Comparison of ENCODE assay signal across 8 cellular contexts in the genomic region with DNA sequence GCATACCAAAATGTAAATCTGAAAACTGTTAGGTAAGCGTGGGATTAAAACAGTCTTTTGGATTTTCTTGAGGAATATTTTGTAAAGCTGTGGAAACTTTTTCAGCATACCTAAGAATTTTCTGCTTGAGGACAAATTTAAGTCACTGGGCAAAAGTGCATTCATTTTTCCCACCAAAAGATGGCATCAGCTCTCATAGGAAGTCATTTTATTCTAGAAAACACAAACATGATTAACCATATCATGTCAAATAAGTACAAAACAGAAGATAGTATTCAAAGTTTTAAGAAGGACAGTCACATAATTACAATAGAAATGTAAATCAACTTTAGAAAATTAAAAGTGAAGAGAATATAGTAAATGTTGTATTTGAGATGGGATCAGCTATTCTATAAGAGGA.
DNase-seq lines count a peak whose midpoint lies in the region; ATAC-seq, FAIRE-seq and TF ChIP-seq lines count a peak whose summit lies in the region.

No MANE protein-coding gene starts in this region.

- peaks cover 21% of the 10 kb centered on the region for H3K36me3 Mint-ChIP-seq in nephron (ENCODE audit: low read depth)

- H3K27me3 Mint-ChIP-seq in nephron (ENCODE audit: low read depth): no peaks in the 10 kb centered on the region

- no peaks in the 10 kb centered on the region for H3K79me2 ChIP-seq in Loucy (ENCODE audit: insufficient read depth, low read length)

- FAIRE-seq in bronchial epithelial cell (lab: Jason Lieb, UNC): no peak

- intact Hi-C loops in left colon (cut with DNase I, micrococcal nuclease): no loop called here

- no peak overlapping the region for H3K27ac ChIP-seq in WERI-Rb-1

- H3K27me3 ChIP-seq in Loucy (ENCODE audit: insufficient read depth, low read length, poor library complexity, severe bottlenecking) (no peaks in the 10 kb centered on the region), bronchial epithelial cell (ENCODE audit: control insufficient read depth, insufficient read depth, low read length) (no peaks in the 10 kb centered on the region), WERI-Rb-1 (ENCODE audit: insufficient read depth, low read depth, severe bottlenecking) (no peaks in the 10 kb centered on the region)

- H3K4me1 Mint-ChIP-seq in nephron: no peaks in the 10 kb centered on the region

- H3K9ac ChIP-seq in Loucy (ENCODE audit: low read depth, low read length, poor library complexity, severe bottlenecking): no peak overlapping the region

- ATAC-seq in left colon: no peak

- H3K4me2 ChIP-seq in Loucy (ENCODE audit: low read depth, low read length, poor library complexity, severe bottlenecking): no peak overlapping the region

- no peak overlapping the region for H3K4me3 Mint-ChIP-seq in nephron

- no peaks in the 10 kb centered on the region for H4K20me1 ChIP-seq in Loucy (ENCODE audit: insufficient read depth, low read length, poor library complexity, severe bottlenecking)

- no peak overlapping the region for H2AFZ ChIP-seq in Loucy (ENCODE audit: low read length)

- H3K9me3 Mint-ChIP-seq in nephron: no peaks in the 10 kb centered on the region

- TF ChIP-seq CTCF in Loucy (conservative IDR thresholded peaks at IDR 0.05; ENCODE audit: low read length) (peak; percentile 75), bronchial epithelial cell (IDR thresholded peaks at IDR 0.05; ENCODE audit: insufficient read depth, low read length, severe bottlenecking) (peak; percentile 21), nephron (IDR thresholded peaks at IDR 0.05; ENCODE audit: unreplicated experiment in 3 of 3) (peak; percentile 37 to 50 (median 45)), WERI-Rb-1 (IDR thresholded peaks at IDR 0.05; ENCODE audit: low read depth, low read length) (no peak)

- H3K27ac Mint-ChIP-seq in nephron: no peak overlapping the region

- H3K9me2 ChIP-seq in Loucy (replicated peaks; ENCODE audit: low read depth, low read length): no peaks in the 10 kb centered on the region

- DNase-seq in EH (ENCODE audit: low read depth) (peak; percentile 32), bronchial epithelial cell (ENCODE audit: low read depth) (peak; percentile 62), NCI-H1092 (lab: John Stamatoyannopoulos, UW) (no peak), WERI-Rb-1 (no peak), left colon (no peak), COLO668 (lab: John Stamatoyannopoulos, UW; ENCODE audit: unreplicated experiment) (no peak)

- H3K4me1 ChIP-seq in Loucy (ENCODE audit: insufficient read depth, low read length, poor library complexity, severe bottlenecking): no peaks in the 10 kb centered on the region

- H3K4me3 ChIP-seq in Loucy (ENCODE audit: low read length, poor library complexity, severe bottlenecking) (no peak overlapping the region), bronchial epithelial cell (ENCODE audit: low read depth, low read length) (no peak overlapping the region), WERI-Rb-1 (ENCODE audit: low read depth, low read length) (no peak overlapping the region)

- H3F3A ChIP-seq in Loucy (ENCODE audit: low read depth): no peaks in the 10 kb centered on the region; the same call in 1 of the 2 replicates

- peaks cover 10% of the 10 kb centered on the region; the same call in 1 of the 2 replicates for H3K36me3 ChIP-seq in Loucy (ENCODE audit: insufficient read depth, low read length)
- H3K36me3 ChIP-seq in bronchial epithelial cell (ENCODE audit: control insufficient read depth, insufficient read depth, low read length): peaks cover 2% of the 10 kb centered on the region
- H3K36me3 ChIP-seq in WERI-Rb-1: peaks cover 13% of the 10 kb centered on the region; the same call in 1 of the 2 replicates

- H3K9me3 ChIP-seq in Loucy (ENCODE audit: insufficient read depth, low read depth, low read length) (no peaks in the 10 kb centered on the region), WERI-Rb-1 (ENCODE audit: severe bottlenecking) (no peaks in the 10 kb centered on the region)

Comparison
In these comparisons a context has a peak if more than half of its experiments do, and no peak if none do; other contexts are left out.
1. DNase-seq: peak in EH (single experiment) and bronchial epithelial cell (single experiment); none in NCI-H1092 (single experiment), WERI-Rb-1 (single experiment), left colon (0 of 2) and COLO668 (single experiment).